18 cellular contexts compared by ENCODE assay signal in the genomic region with DNA sequence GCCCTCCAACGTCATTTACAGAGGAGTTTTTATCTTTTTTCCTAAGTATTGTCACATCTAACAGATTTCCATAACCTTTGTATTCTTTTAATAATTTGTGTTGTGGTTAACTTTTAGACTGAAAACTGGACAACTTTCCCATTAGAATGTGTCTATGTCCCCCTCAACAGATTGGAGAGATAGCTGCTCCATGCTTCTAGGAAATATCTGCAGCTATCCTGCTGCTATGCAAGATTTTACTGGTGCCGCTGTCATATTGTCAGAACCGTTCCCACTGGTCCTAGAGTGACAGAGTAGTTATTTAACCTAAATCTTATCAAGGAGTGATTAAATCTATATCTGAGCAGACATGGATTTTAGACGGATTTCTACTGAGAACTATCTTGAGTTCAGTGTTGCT.
DNase-seq lines count a peak whose midpoint lies in the region; ATAC-seq and TF ChIP-seq lines count a peak whose summit lies in the region.
"Had no signal": no experiment of that assay in that cellular context is flagged by ENCODE, and none has a peak within 500 bp of the region (broad histone marks: within the 10 kb centered on the region; RNA-seq: fewer than 3 reads in every experiment).

No MANE protein-coding gene starts in this region.

- TF ChIP-seq CTCF in SK-N-SH (IDR thresholded peaks at IDR 0.05): no peak
- TF ChIP-seq CTCF in progenitor cell of endocrine pancreas (IDR thresholded peaks at IDR 0.05; ENCODE audit: unreplicated experiment): no peak

- H3F3A ChIP-seq in SK-N-SH (replicated peaks; ENCODE audit: insufficient read depth): peaks cover 7% of the 10 kb centered on the region

- no peak for TF ChIP-seq EP300 in SK-N-SH (IDR thresholded peaks at IDR 0.05; ENCODE audit: borderline replicate concordance in 1 of 2, low read depth in 1 of 2, low read length in 1 of 2)

- H3K4me1 ChIP-seq in SK-N-SH (ENCODE audit: control insufficient read depth in 1 of 2, insufficient read depth in 2 of 2, low read depth in 1 of 2, low read length in 1 of 2): peaks cover 0 to 8% of the 10 kb centered on the region in 2 experiments; a peak in 2 of 4 replicates
- H3K4me1 ChIP-seq: BLaER1 treated with 17β-estradiol and CSF1 and Interleukin-3, amounts not matched to agents 10 nM and 100 nM had no signal

- H3K9ac ChIP-seq in SK-N-SH: no peak overlapping the region
- H3K9ac ChIP-seq: BLaER1 treated with 17β-estradiol and CSF1 and Interleukin-3, amounts not matched to agents 10 nM and 100 nM; GM23248 had no signal

- H3K36me3 ChIP-seq in SK-N-SH (replicated peaks in 1 of 2; ENCODE audit: control insufficient read depth in 1 of 2, insufficient read depth in 2 of 2, low read length in 1 of 2): no peaks in the 10 kb centered on the region
- H3K36me3 ChIP-seq: BLaER1 treated with 17β-estradiol and CSF1 and Interleukin-3, amounts not matched to agents 10 nM and 100 nM had no signal

- ATAC-seq in SK-N-SH treated with all-trans-retinoic acid at 6 μM for 48 hours: no peak
- ATAC-seq in HG02938 (IDR thresholded peaks at IDR 0.05; ENCODE audit: unreplicated experiment): no peak
- ATAC-seq in activated CD4-positive, CD25-positive, alpha-beta regulatory T cell treated with anti-CD3 and anti-CD28 coated beads, Interleukin-2, amount 50 U/mL, for 24 hours: no peak

- peaks cover 39% of the 10 kb centered on the region for H3K4me1 Mint-ChIP-seq in progenitor cell of endocrine pancreas (ENCODE audit: low read depth)
- H3K4me1 Mint-ChIP-seq: CD14-positive monocyte; CD8-positive, alpha-beta memory T cell had no signal

- H3K4me3 ChIP-seq in SK-N-SH (ENCODE audit: low read depth in 2 of 2, low read length in 1 of 2): no peak overlapping the region
- H3K4me3 ChIP-seq: BLaER1 treated with 17β-estradiol and CSF1 and Interleukin-3, amounts not matched to agents 10 nM and 100 nM; GM23248 had no signal

- DNase-seq in SK-N-SH (no peak), SK-N-DZ (ENCODE audit: low spot score) (peak; percentile 72), progenitor cell of endocrine pancreas (ENCODE audit: low spot score, unreplicated experiment) (no peak)
- DNase-seq: CD4-positive, alpha-beta T cell; CD8-positive, alpha-beta memory T cell; DMS 273 treated with DMSO at 0.1 percent for 48 hours; DMS79; EL; GM23248; H7; HCEC 1CT had no signal

- no peak overlapping the region for H2AFZ ChIP-seq in SK-N-SH (ENCODE audit: low read depth)
- H2AFZ ChIP-seq: GM23248 had no signal

- no peak; the same call in 1 of the 2 replicates for TF ChIP-seq RAD21 in SK-N-SH (IDR thresholded peaks at IDR 0.05; ENCODE audit: low read length)

- H3K27me3 Mint-ChIP-seq in progenitor cell of endocrine pancreas: no peaks in the 10 kb centered on the region
- H3K27me3 Mint-ChIP-seq: B cell; CD4-positive, alpha-beta T cell; CD8-positive, alpha-beta memory T cell had no signal

- no peaks in the 10 kb centered on the region for H3K9me3 ChIP-seq in SK-N-SH
- H3K9me3 ChIP-seq: BLaER1 treated with 17β-estradiol and CSF1 and Interleukin-3, amounts not matched to agents 10 nM and 100 nM had no signal

- H3K9me2 ChIP-seq in SK-N-SH: no peaks in the 10 kb centered on the region

- WGBS in SK-N-SH (ENCODE audit: low lambda C conversion rate): 66% methylated on average over 4 of the region's 4 CpGs

- H3K27ac ChIP-seq in SK-N-SH (ENCODE audit: low read depth in 2 of 2, low read length in 1 of 2): peak overlapping the region in 1 of 2 experiments; percentile 97; a peak in 2 of 4 replicates
- H3K27ac ChIP-seq: 22Rv1; BLaER1 treated with 17β-estradiol and CSF1 and Interleukin-3, amounts not matched to agents 10 nM and 100 nM; GM23248 had no signal

- peak overlapping the region; percentile 42 for H3K27ac Mint-ChIP-seq in progenitor cell of endocrine pancreas
- H3K27ac Mint-ChIP-seq: B cell; CD14-positive monocyte; CD4-positive, alpha-beta T cell; CD8-positive, alpha-beta memory T cell had no signal

- H3K36me3 Mint-ChIP-seq in progenitor cell of endocrine pancreas (ENCODE audit: insufficient read depth): no peaks in the 10 kb centered on the region
- H3K36me3 Mint-ChIP-seq: CD14-positive monocyte; CD8-positive, alpha-beta memory T cell had no signal

- H3K79me2 ChIP-seq in SK-N-SH (ENCODE audit: insufficient read depth): no peaks in the 10 kb centered on the region

- POLR2A ChIA-PET in SK-N-SH (lab: Yijun Ruan, JAX): no interaction called here

- no peak overlapping the region for H3K4me3 Mint-ChIP-seq in progenitor cell of endocrine pancreas (ENCODE audit: low read depth)
- H3K4me3 Mint-ChIP-seq: B cell; CD14-positive monocyte; CD4-positive, alpha-beta T cell; CD8-positive, alpha-beta memory T cell had no signal

- H3K4me2 ChIP-seq in SK-N-SH: no peak overlapping the region
- H3K4me2 ChIP-seq: BLaER1 treated with 17β-estradiol and CSF1 and Interleukin-3, amounts not matched to agents 10 nM and 100 nM had no signal

- H4K20me1 ChIP-seq in SK-N-SH (ENCODE audit: insufficient read depth): no peaks in the 10 kb centered on the region
- H4K20me1 ChIP-seq: BLaER1 treated with 17β-estradiol and CSF1 and Interleukin-3, amounts not matched to agents 10 nM and 100 nM had no signal

- H3K9me3 Mint-ChIP-seq in progenitor cell of endocrine pancreas (ENCODE audit: low read depth): no peaks in the 10 kb centered on the region
- H3K9me3 Mint-ChIP-seq: CD14-positive monocyte; CD4-positive, alpha-beta T cell had no signal

- CTCF ChIA-PET in SK-N-SH (lab: Yijun Ruan, JAX): no interaction called here

- no peaks in the 10 kb centered on the region for H3K27me3 ChIP-seq in SK-N-SH (ENCODE audit: insufficient read depth)
- H3K27me3 ChIP-seq: BLaER1 treated with 17β-estradiol and CSF1 and Interleukin-3, amounts not matched to agents 10 nM and 100 nM had no signal

TF ChIP-seq in SK-N-SH treated with all-trans-retinoic acid at 6 μM for 48 hours, 23 proteins besides CTCF, POLR2A, EP300 and RAD21 (continues in another document):
- TF ChIP-seq, protein P1, sequence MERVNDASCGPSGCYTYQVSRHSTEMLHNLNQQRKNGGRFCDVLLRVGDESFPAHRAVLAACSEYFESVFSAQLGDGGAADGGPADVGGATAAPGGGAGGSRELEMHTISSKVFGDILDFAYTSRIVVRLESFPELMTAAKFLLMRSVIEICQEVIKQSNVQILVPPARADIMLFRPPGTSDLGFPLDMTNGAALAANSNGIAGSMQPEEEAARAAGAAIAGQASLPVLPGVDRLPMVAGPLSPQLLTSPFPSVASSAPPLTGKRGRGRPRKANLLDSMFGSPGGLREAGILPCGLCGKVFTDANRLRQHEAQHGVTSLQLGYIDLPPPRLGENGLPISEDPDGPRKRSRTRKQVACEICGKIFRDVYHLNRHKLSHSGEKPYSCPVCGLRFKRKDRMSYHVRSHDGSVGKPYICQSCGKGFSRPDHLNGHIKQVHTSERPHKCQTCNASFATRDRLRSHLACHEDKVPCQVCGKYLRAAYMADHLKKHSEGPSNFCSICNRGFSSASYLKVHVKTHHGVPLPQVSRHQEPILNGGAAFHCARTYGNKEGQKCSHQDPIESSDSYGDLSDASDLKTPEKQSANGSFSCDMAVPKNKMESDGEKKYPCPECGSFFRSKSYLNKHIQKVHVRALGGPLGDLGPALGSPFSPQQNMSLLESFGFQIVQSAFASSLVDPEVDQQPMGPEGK (CRISPR knock-in tag; IDR thresholded peaks at IDR 0.05; ENCODE audit: borderline replicate concordance): no peak
- TF ChIP-seq BACH2 (CRISPR knock-in tag; IDR thresholded peaks at IDR 0.05; ENCODE audit: borderline replicate concordance): no peak

TF ChIP-seq in SK-N-SH, 30 proteins besides CTCF, POLR2A, EP300 and RAD21:
- TF ChIP-seq RFX5 (IDR thresholded peaks at IDR 0.05; ENCODE audit: low read length) (no peak), ELF1 (IDR thresholded peaks at IDR 0.05) (no peak), RXRA (IDR thresholded peaks at IDR 0.05; ENCODE audit: borderline replicate concordance, low read depth) (no peak)
